Comparison of ENCODE assay signal across 8 cellular contexts in the genomic region with DNA sequence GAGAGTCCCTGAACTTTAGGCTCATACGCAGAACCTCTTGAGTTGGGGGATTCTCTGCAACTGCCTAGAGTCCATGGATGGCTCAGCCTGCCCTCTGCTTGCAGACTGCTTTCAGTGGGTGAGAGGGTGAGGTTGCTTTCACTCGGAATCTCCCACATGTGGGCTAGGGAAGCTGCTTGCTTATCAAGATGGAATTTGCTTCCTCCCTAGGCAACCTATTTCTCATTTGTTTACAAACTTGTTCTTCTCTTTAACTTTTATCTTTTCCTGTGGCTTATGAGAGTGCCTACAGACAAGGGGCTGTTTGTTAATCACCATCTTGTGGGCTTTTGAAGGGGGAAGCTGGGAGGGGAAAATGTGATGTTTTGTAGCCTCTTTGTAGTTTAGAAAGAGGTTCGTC. TPM values are rescaled to one million over a fixed set of nuclear protein-coding genes. Genes with fewer than 3 reads are reported as not detected.
DNase-seq lines count a peak whose midpoint lies in the region; ATAC-seq and TF ChIP-seq lines count a peak whose summit lies in the region.

No MANE protein-coding gene starts in this region.

- DNase-seq in ELF-1 (ENCODE audit: low read depth, low spot score): peak; percentile 13
- peak; percentile 68 for DNase-seq in dermis blood vessel endothelial cell
- DNase-seq in osteoblast (ENCODE audit: insufficient read length, low spot score, missing footprints): peak; percentile 68
- no peak for DNase-seq in COR-L47 (lab: John Stamatoyannopoulos, UW)

- H3K79me2 ChIP-seq in osteoblast (ENCODE audit: insufficient read depth, low read length): peaks cover 63% of the 10 kb centered on the region

- H3K4me1 Mint-ChIP-seq in T-helper 1 cell treated with Interleukin-12 subunit alpha and Interleukin-12 subunit beta and Interleukin-4 antibody, amounts not matched to agents 30 μg/mL and 1 μg/mL, for 36 hours (ENCODE audit: low read depth): peaks cover 39% of the 10 kb centered on the region

- H3K4me2 ChIP-seq in osteoblast (ENCODE audit: insufficient read depth, low read length): peak overlapping the region; percentile 60

- H3K27ac ChIP-seq in osteoblast (ENCODE audit: low read depth, low read length) (peak overlapping the region; percentile 55), gastroesophageal sphincter (no peak overlapping the region)

- TF ChIP-seq CTCF in osteoblast (IDR thresholded peaks at IDR 0.05; ENCODE audit: extremely low read depth, low read depth, low read length) (no peak), gastroesophageal sphincter (IDR thresholded peaks at IDR 0.05) (no peak)

- H3K9me3 ChIP-seq in osteoblast (ENCODE audit: low read depth, low read length): no peaks in the 10 kb centered on the region
- H3K9me3 ChIP-seq in gastroesophageal sphincter: no peaks in the 10 kb centered on the region

- H3K36me3 ChIP-seq in osteoblast (ENCODE audit: insufficient read depth, low read length) (peaks cover 13% of the 10 kb centered on the region), gastroesophageal sphincter (peaks cover 0 to 5% of the 10 kb centered on the region in 2 donors)

- no peak overlapping the region for H2AFZ ChIP-seq in osteoblast (ENCODE audit: low read length)

- no peak for ATAC-seq in gastroesophageal sphincter
- no peak for ATAC-seq in GM21367 (IDR thresholded peaks at IDR 0.05; ENCODE audit: unreplicated experiment)
- no peak for ATAC-seq in GM21529 (IDR thresholded peaks at IDR 0.05; ENCODE audit: unreplicated experiment)

- peak overlapping the region; percentile 17 for H3K4me3 Mint-ChIP-seq in T-helper 1 cell treated with Interleukin-12 subunit alpha and Interleukin-12 subunit beta and Interleukin-4 antibody, amounts not matched to agents 30 μg/mL and 1 μg/mL, for 36 hours

- no peak overlapping the region for H3K4me3 ChIP-seq in osteoblast (ENCODE audit: insufficient read depth, low read length)
- H3K4me3 ChIP-seq in gastroesophageal sphincter: no peak overlapping the region

- 50 to 57% methylated on average over 3 of the region's 3 CpGs for WGBS in gastroesophageal sphincter (ENCODE audit: low coverage in 1 of 2), 2 donors

- no peak for TF ChIP-seq POLR2A in gastroesophageal sphincter (IDR thresholded peaks at IDR 0.05)

- H3K27ac Mint-ChIP-seq in T-helper 1 cell treated with Interleukin-12 subunit alpha and Interleukin-12 subunit beta and Interleukin-4 antibody, amounts not matched to agents 30 μg/mL and 1 μg/mL, for 36 hours: peak overlapping the region; percentile 6

- peaks cover 14% of the 10 kb centered on the region for H3K36me3 Mint-ChIP-seq in T-helper 1 cell treated with Interleukin-12 subunit alpha and Interleukin-12 subunit beta and Interleukin-4 antibody, amounts not matched to agents 30 μg/mL and 1 μg/mL, for 36 hours (ENCODE audit: low read depth)

- TF ChIP-seq EP300 in gastroesophageal sphincter (IDR thresholded peaks at IDR 0.05): no peak

- no peaks in the 10 kb centered on the region for H3K27me3 Mint-ChIP-seq in T-helper 1 cell treated with Interleukin-12 subunit alpha and Interleukin-12 subunit beta and Interleukin-4 antibody, amounts not matched to agents 30 μg/mL and 1 μg/mL, for 36 hours (ENCODE audit: low read depth)

- H3K4me1 ChIP-seq in osteoblast (ENCODE audit: insufficient read depth, low read length) (peaks cover 36% of the 10 kb centered on the region), gastroesophageal sphincter (peaks cover 0 to 60% (median 8%) of the 10 kb centered on the region in 3 donors)

- no peaks in the 10 kb centered on the region for H3K9me3 Mint-ChIP-seq in T-helper 1 cell treated with Interleukin-12 subunit alpha and Interleukin-12 subunit beta and Interleukin-4 antibody, amounts not matched to agents 30 μg/mL and 1 μg/mL, for 36 hours

- no peaks in the 10 kb centered on the region for H3K27me3 ChIP-seq in osteoblast (ENCODE audit: insufficient read depth, low read length)
- no peaks in the 10 kb centered on the region for H3K27me3 ChIP-seq in gastroesophageal sphincter

- H4K20me1 ChIP-seq in osteoblast (ENCODE audit: insufficient read depth, low read length): peaks cover 19% of the 10 kb centered on the region

RNA-seq across cellular contexts. Expression of gene TLE4, which starts 10.0 kb away (rescaled TPM):
- total RNA-seq in dermis blood vessel endothelial cell (23.7 and 25.5 TPM in 2 replicates), osteoblast (49.2 and 62.2 TPM in 2 replicates), gastroesophageal sphincter (10 to 100 TPM; 30.5 to 66.2 (median 46.4) TPM)
